Comparison of ENCODE assay signal across 4 cellular contexts in the genomic region with DNA sequence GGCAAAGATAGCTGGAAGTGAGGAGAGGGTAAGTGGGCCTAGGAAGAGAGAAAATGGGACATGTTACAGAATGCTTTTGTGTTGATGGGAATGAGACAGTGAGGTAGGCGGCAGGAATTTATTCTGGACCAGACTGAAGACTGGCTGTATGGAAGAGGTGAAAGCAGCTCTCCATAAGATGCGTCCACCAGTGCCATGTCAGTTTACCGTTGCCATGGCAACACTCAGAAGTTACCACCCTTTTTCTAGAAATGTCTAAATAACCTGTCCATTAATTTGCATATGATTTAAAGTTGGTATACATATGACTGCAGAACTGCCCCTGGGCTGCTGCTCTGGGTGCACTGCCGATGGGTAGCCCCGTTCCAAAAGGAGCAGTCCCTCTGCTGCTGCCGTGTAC.
TF ChIP-seq lines count a peak whose summit lies in the region.

No MANE protein-coding gene starts in this region.

TF ChIP-seq in SK-N-SH treated with all-trans-retinoic acid at 6 μM for 48 hours, 23 proteins besides CTCF, POLR2A, EP300 and RAD21:
- TF ChIP-seq, protein P1, sequence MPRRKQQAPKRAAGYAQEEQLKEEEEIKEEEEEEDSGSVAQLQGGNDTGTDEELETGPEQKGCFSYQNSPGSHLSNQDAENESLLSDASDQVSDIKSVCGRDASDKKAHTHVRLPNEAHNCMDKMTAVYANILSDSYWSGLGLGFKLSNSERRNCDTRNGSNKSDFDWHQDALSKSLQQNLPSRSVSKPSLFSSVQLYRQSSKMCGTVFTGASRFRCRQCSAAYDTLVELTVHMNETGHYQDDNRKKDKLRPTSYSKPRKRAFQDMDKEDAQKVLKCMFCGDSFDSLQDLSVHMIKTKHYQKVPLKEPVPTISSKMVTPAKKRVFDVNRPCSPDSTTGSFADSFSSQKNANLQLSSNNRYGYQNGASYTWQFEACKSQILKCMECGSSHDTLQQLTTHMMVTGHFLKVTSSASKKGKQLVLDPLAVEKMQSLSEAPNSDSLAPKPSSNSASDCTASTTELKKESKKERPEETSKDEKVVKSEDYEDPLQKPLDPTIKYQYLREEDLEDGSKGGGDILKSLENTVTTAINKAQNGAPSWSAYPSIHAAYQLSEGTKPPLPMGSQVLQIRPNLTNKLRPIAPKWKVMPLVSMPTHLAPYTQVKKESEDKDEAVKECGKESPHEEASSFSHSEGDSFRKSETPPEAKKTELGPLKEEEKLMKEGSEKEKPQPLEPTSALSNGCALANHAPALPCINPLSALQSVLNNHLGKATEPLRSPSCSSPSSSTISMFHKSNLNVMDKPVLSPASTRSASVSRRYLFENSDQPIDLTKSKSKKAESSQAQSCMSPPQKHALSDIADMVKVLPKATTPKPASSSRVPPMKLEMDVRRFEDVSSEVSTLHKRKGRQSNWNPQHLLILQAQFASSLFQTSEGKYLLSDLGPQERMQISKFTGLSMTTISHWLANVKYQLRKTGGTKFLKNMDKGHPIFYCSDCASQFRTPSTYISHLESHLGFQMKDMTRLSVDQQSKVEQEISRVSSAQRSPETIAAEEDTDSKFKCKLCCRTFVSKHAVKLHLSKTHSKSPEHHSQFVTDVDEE (CRISPR knock-in tag; IDR thresholded peaks at IDR 0.05): no peak
- TF ChIP-seq CSDC2 (CRISPR knock-in tag; IDR thresholded peaks at IDR 0.05): no peak
- no peak for TF ChIP-seq ESRRG (CRISPR knock-in tag; IDR thresholded peaks at IDR 0.05)
- TF ChIP-seq, protein P2, sequence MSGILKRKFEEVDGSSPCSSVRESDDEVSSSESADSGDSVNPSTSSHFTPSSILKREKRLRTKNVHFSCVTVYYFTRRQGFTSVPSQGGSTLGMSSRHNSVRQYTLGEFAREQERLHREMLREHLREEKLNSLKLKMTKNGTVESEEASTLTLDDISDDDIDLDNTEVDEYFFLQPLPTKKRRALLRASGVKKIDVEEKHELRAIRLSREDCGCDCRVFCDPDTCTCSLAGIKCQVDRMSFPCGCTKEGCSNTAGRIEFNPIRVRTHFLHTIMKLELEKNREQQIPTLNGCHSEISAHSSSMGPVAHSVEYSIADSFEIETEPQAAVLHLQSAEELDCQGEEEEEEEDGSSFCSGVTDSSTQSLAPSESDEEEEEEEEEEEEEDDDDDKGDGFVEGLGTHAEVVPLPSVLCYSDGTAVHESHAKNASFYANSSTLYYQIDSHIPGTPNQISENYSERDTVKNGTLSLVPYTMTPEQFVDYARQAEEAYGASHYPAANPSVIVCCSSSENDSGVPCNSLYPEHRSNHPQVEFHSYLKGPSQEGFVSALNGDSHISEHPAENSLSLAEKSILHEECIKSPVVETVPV (CRISPR knock-in tag; IDR thresholded peaks at IDR 0.05): no peak
- TF ChIP-seq ISL1 (CRISPR knock-in tag; IDR thresholded peaks at IDR 0.05): no peak
- no peak for TF ChIP-seq ARNTL (CRISPR knock-in tag; IDR thresholded peaks at IDR 0.05; ENCODE audit: borderline replicate concordance, low read depth)
- no peak for TF ChIP-seq PPARA (CRISPR knock-in tag; IDR thresholded peaks at IDR 0.05; ENCODE audit: borderline replicate concordance)
- no peak for TF ChIP-seq ZC3H10 (CRISPR knock-in tag; IDR thresholded peaks at IDR 0.05)
- no peak for TF ChIP-seq ZFP30 (CRISPR knock-in tag; IDR thresholded peaks at IDR 0.05)
- TF ChIP-seq ZFP3 (CRISPR knock-in tag; IDR thresholded peaks at IDR 0.05): no peak

TF ChIP-seq in SK-N-SH, 30 proteins besides CTCF, POLR2A, EP300 and RAD21 (continues in another document):
- TF ChIP-seq TCF12 (IDR thresholded peaks at IDR 0.05) (no peak), FOXJ3 (CRISPR knock-in tag; IDR thresholded peaks at IDR 0.05) (no peak), ELF1 (IDR thresholded peaks at IDR 0.05) (no peak), FOSL2 (IDR thresholded peaks at IDR 0.05; ENCODE audit: borderline replicate concordance, low read depth) (no peak), MEF2A (IDR thresholded peaks at IDR 0.05; ENCODE audit: borderline replicate concordance, low read depth) (no peak), NRF1 (IDR thresholded peaks at IDR 0.05; ENCODE audit: low read depth, low read length) (no peak)
- TF ChIP-seq, protein P3, sequence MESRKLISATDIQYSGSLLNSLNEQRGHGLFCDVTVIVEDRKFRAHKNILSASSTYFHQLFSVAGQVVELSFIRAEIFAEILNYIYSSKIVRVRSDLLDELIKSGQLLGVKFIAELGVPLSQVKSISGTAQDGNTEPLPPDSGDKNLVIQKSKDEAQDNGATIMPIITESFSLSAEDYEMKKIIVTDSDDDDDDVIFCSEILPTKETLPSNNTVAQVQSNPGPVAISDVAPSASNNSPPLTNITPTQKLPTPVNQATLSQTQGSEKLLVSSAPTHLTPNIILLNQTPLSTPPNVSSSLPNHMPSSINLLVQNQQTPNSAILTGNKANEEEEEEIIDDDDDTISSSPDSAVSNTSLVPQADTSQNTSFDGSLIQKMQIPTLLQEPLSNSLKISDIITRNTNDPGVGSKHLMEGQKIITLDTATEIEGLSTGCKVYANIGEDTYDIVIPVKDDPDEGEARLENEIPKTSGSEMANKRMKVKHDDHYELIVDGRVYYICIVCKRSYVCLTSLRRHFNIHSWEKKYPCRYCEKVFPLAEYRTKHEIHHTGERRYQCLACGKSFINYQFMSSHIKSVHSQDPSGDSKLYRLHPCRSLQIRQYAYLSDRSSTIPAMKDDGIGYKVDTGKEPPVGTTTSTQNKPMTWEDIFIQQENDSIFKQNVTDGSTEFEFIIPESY (IDR thresholded peaks at IDR 0.05; ENCODE audit: borderline replicate concordance, low read depth): no peak
- TF ChIP-seq, protein P4, sequence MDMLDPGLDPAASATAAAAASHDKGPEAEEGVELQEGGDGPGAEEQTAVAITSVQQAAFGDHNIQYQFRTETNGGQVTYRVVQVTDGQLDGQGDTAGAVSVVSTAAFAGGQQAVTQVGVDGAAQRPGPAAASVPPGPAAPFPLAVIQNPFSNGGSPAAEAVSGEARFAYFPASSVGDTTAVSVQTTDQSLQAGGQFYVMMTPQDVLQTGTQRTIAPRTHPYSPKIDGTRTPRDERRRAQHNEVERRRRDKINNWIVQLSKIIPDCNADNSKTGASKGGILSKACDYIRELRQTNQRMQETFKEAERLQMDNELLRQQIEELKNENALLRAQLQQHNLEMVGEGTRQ (IDR thresholded peaks at IDR 0.05; ENCODE audit: borderline replicate concordance, low read depth, low read length): no peak

TF ChIP-seq in K562, 482 proteins besides CTCF, POLR2A, EP300 and RAD21 (continues in another document):
- TF ChIP-seq ZNF717 (CRISPR knock-in tag; IDR thresholded peaks at IDR 0.05) (no peak), ZNF696 (CRISPR knock-in tag; conservative IDR thresholded peaks at IDR 0.05) (no peak), KDM5B (IDR thresholded peaks at IDR 0.05; ENCODE audit: insufficient replicate concordance, low read depth, low read length) (no peak), POLR2AphosphoS2 (IDR thresholded peaks at IDR 0.05; ENCODE audit: low read length) (no peak), SMARCA4 (IDR thresholded peaks at IDR 0.05) (no peak), ATF7 (IDR thresholded peaks at IDR 0.05) (no peak), MAZ (CRISPR knock-in tag; conservative IDR thresholded peaks at IDR 0.05 in 1 of 2, IDR thresholded peaks at IDR 0.05 in 1 of 2) (no peak), ZNF79 (CRISPR knock-in tag; IDR thresholded peaks at IDR 0.05; ENCODE audit: low read depth) (no peak), ZNF12 (CRISPR knock-in tag; IDR thresholded peaks at IDR 0.05) (no peak), HIVEP1 (CRISPR knock-in tag; IDR thresholded peaks at IDR 0.05) (no peak), ZNF263 (CRISPR knock-in tag; IDR thresholded peaks at IDR 0.05; ENCODE audit: borderline replicate concordance) (no peak), RFX1 (IDR thresholded peaks at IDR 0.05) (peak; percentile 93), U2AF2 (optimal IDR thresholded peaks at IDR 0.05; ENCODE audit: low read depth, low read length) (no peak), MCM7 (IDR thresholded peaks at IDR 0.05) (no peak), ZNF175 (CRISPR knock-in tag; IDR thresholded peaks at IDR 0.05; ENCODE audit: low read depth) (no peak), BMI1 (IDR thresholded peaks at IDR 0.05; ENCODE audit: low read length) (peak; percentile 39; the same call in 1 of the 2 replicates)
- TF ChIP-seq, protein P5, sequence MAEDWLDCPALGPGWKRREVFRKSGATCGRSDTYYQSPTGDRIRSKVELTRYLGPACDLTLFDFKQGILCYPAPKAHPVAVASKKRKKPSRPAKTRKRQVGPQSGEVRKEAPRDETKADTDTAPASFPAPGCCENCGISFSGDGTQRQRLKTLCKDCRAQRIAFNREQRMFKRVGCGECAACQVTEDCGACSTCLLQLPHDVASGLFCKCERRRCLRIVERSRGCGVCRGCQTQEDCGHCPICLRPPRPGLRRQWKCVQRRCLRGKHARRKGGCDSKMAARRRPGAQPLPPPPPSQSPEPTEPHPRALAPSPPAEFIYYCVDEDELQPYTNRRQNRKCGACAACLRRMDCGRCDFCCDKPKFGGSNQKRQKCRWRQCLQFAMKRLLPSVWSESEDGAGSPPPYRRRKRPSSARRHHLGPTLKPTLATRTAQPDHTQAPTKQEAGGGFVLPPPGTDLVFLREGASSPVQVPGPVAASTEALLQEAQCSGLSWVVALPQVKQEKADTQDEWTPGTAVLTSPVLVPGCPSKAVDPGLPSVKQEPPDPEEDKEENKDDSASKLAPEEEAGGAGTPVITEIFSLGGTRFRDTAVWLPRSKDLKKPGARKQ (CRISPR knock-in tag; IDR thresholded peaks at IDR 0.05): no peak
- TF ChIP-seq, protein P6, sequence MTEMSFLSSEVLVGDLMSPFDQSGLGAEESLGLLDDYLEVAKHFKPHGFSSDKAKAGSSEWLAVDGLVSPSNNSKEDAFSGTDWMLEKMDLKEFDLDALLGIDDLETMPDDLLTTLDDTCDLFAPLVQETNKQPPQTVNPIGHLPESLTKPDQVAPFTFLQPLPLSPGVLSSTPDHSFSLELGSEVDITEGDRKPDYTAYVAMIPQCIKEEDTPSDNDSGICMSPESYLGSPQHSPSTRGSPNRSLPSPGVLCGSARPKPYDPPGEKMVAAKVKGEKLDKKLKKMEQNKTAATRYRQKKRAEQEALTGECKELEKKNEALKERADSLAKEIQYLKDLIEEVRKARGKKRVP (CRISPR knock-in tag; IDR thresholded peaks at IDR 0.05): no peak

TF ChIP-seq in HepG2, 621 proteins besides CTCF, POLR2A, EP300 and RAD21:
- TF ChIP-seq FOSL1 (CRISPR knock-in tag; IDR thresholded peaks at IDR 0.05; ENCODE audit: borderline replicate concordance) (no peak), RFX1 (IDR thresholded peaks at IDR 0.05) (peak; percentile 54; the same call in 1 of the 2 replicates)
